ENCODE assay signal across 8 cellular contexts in genomic region chr5:91380491-91381133, GRCh38. TPM values are rescaled to one million over a fixed set of nuclear protein-coding genes. Genes with fewer than 3 reads are reported as not detected.
A peak's percentile ranks its signal among the peaks of the same experiment; 100 is the strongest.
DNase-seq lines count a peak whose midpoint lies in the region; ATAC-seq and TF ChIP-seq lines count a peak whose summit lies in the region.

No MANE protein-coding gene starts in this region.

- DNase-seq in AG10803 (ENCODE audit: low read depth), result peak; percentile 94
- DNase-seq in NCI-H446 treated with DMSO at 0.1 percent for 48 hours (lab: John Stamatoyannopoulos, UW), result peak; percentile 86
- DNase-seq in activated CD4-positive, alpha-beta T cell treated with anti-CD3 and anti-CD28 coated beads for 24 hours (ENCODE audit: low read depth in 2 of 2), result peak; percentile 97 to 98
- DNase-seq in cerebellum (ENCODE audit: low spot score), result peak; percentile 95
- DNase-seq in kidney tubule cell (ENCODE audit: low spot score), result peak; percentile 96
- peak; percentile 94 to 98 for DNase-seq in stimulated activated CD4-positive, alpha-beta T cell treated with anti-CD3 and anti-CD28 coated beads, Interleukin-15, amount 100 ng/mL, for 48 hours (ENCODE audit: low read depth in 2 of 2)

- TF ChIP-seq POLR2A in GM19099 (IDR thresholded peaks at IDR 0.05; ENCODE audit: extremely low read depth, insufficient read length, low read depth), result peak; percentile 66

- TF ChIP-seq CTCF in AG10803 (conservative IDR thresholded peaks at IDR 0.05; ENCODE audit: low read length), result no peak

- H3K4me3 ChIP-seq in AG10803 (ENCODE audit: low read length), result peak overlapping the region; percentile 81

- peak; percentile 43 for ATAC-seq in HG03378 (IDR thresholded peaks at IDR 0.05; ENCODE audit: unreplicated experiment)

RNA-seq across cellular contexts. Expression of gene ARRDC3, which starts 2.5 kb away (rescaled TPM):
- 202 TPM for total RNA-seq in cerebellum

Comparison
In these comparisons a context has a peak if more than half of its experiments do, and no peak if none do; other contexts are left out.
1. Peak in every context shown above with its lines: DNase-seq, ATAC-seq and H3K4me3 ChIP-seq.